ENCODE assay signal across 14 cellular contexts in genomic region chr21:42161401-42161956, GRCh38. TPM values are rescaled to one million over a fixed set of nuclear protein-coding genes. Genes with fewer than 3 reads are reported as not detected.
DNase-seq lines count a peak whose midpoint lies in the region; ATAC-seq and TF ChIP-seq lines count a peak whose summit lies in the region.
"Had no signal": no experiment of that assay in that cellular context is flagged by ENCODE, and none has a peak within 500 bp of the region (broad histone marks: within the 10 kb centered on the region; RNA-seq: fewer than 3 reads in every experiment).

No MANE protein-coding gene starts in this region.

- H3K9me3 Mint-ChIP-seq in T-helper 2 cell treated with Interferon-gamma antibody and Interleukin-4, amounts not matched to agents 5 μg/mL and 100 μg/mL, for 36 hours, result no peaks in the 10 kb centered on the region
- no peaks in the 10 kb centered on the region for H3K9me3 Mint-ChIP-seq in stimulated activated naive CD8-positive, alpha-beta T cell treated with anti-CD3 and anti-CD28 coated beads, Interleukin-15, amount 100 ng/mL, for 72 hours

- peak overlapping the region; percentile 9 for H3K4me3 Mint-ChIP-seq in T-helper 2 cell treated with Interferon-gamma antibody and Interleukin-4, amounts not matched to agents 5 μg/mL and 100 μg/mL, for 36 hours
- H3K4me3 Mint-ChIP-seq in stimulated activated naive CD8-positive, alpha-beta T cell treated with anti-CD3 and anti-CD28 coated beads, Interleukin-15, amount 100 ng/mL, for 72 hours, result peak overlapping the region; percentile 20 to 31

- H3K9me2 ChIP-seq in PC-3 (replicated peaks; ENCODE audit: low read length), result no peaks in the 10 kb centered on the region

- H3K4me3 ChIP-seq in iPS-20b (ENCODE audit: low read length) (no peak overlapping the region), PC-3 (ENCODE audit: low read length) (no peak overlapping the region)
- H3K4me3 ChIP-seq: testis had no signal

- H3K79me2 ChIP-seq in PC-3 (ENCODE audit: low read length), result no peaks in the 10 kb centered on the region
- H3K79me2 ChIP-seq: parathyroid adenoma had no signal

- H3K9ac ChIP-seq in iPS-20b (ENCODE audit: low read depth, low read length) (peak overlapping the region; percentile 39; the same call in 1 of the 2 replicates), PC-3 (ENCODE audit: low read length) (no peak overlapping the region)
- H3K9ac ChIP-seq: parathyroid adenoma had no signal

- no TSS peak for BruUV-seq in PC-3 (replicated peaks; lab: Mats Ljungman, UMichigan)

- peaks cover 30% of the 10 kb centered on the region for H3K4me1 Mint-ChIP-seq in T-helper 2 cell treated with Interferon-gamma antibody and Interleukin-4, amounts not matched to agents 5 μg/mL and 100 μg/mL, for 36 hours (ENCODE audit: low read depth)
- peaks cover 59% of the 10 kb centered on the region for H3K4me1 Mint-ChIP-seq in stimulated activated naive CD8-positive, alpha-beta T cell treated with anti-CD3 and anti-CD28 coated beads, Interleukin-15, amount 100 ng/mL, for 72 hours

- no peaks in the 10 kb centered on the region for H3K9me3 ChIP-seq in iPS-20b (ENCODE audit: insufficient read depth, low read depth, low read length)
- no peaks in the 10 kb centered on the region for H3K9me3 ChIP-seq in PC-3 (ENCODE audit: low read length)
- H3K9me3 ChIP-seq: testis had no signal

- H3K36me3 ChIP-seq in iPS-20b (ENCODE audit: insufficient read depth, low read depth, low read length) (no peaks in the 10 kb centered on the region), PC-3 (ENCODE audit: low read depth, low read length) (no peaks in the 10 kb centered on the region)

- no peaks in the 10 kb centered on the region for H3F3A ChIP-seq in PC-3 (ENCODE audit: low read length, unreplicated experiment)

- H3K4me1 ChIP-seq in iPS-20b (ENCODE audit: insufficient read depth, low read length) (no peaks in the 10 kb centered on the region), PC-3 (ENCODE audit: insufficient read depth, low read length) (no peaks in the 10 kb centered on the region)
- H3K4me1 ChIP-seq: parathyroid adenoma, testis had no signal

- no peak overlapping the region for H3K4me2 ChIP-seq in PC-3 (ENCODE audit: low read length)

- H3K27me3 ChIP-seq in iPS-20b (ENCODE audit: insufficient read depth, low read length), result no peaks in the 10 kb centered on the region
- H3K27me3 ChIP-seq in PC-3 (ENCODE audit: low read length), result no peaks in the 10 kb centered on the region
- H3K27me3 ChIP-seq: testis had no signal

- peak overlapping the region; percentile 23 for H3K27ac Mint-ChIP-seq in T-helper 2 cell treated with Interferon-gamma antibody and Interleukin-4, amounts not matched to agents 5 μg/mL and 100 μg/mL, for 36 hours
- peak overlapping the region; percentile 16 to 54 for H3K27ac Mint-ChIP-seq in stimulated activated naive CD8-positive, alpha-beta T cell treated with anti-CD3 and anti-CD28 coated beads, Interleukin-15, amount 100 ng/mL, for 72 hours

- peak; percentile 58 for DNase-seq in activated effector memory CD4-positive, alpha-beta T cell treated with anti-CD3 and anti-CD28 coated beads, Interleukin-2, amount 50 U/mL, for 16 hours
- no peak for DNase-seq in activated effector memory CD4-positive, alpha-beta T cell treated with Interleukin-2 at 50 U/mL for 16 hours
- no peak for DNase-seq in T-helper 2 cell treated with Interferon-gamma antibody and Interleukin-4, amounts not matched to agents 5 μg/mL and 100 μg/mL, for 36 hours (ENCODE audit: low spot score)
- DNase-seq in stimulated activated naive CD8-positive, alpha-beta T cell treated with anti-CD3 and anti-CD28 coated beads, Interleukin-15, amount 100 ng/mL, for 72 hours, result no peak
- no peak for DNase-seq in PC-3
- DNase-seq in NK-92 treated with Interleukin-12 subunit alpha and Interleukin-12 subunit beta, amount 100 ng/mL, for 24 hours (lab: John Stamatoyannopoulos, UW), result no peak
- no peak for DNase-seq in T1000 (lab: John Stamatoyannopoulos, UW)
- DNase-seq: DMS153, mammary epithelial cell, NCI-H1930, testis had no signal

- H3K36me3 Mint-ChIP-seq in T-helper 2 cell treated with Interferon-gamma antibody and Interleukin-4, amounts not matched to agents 5 μg/mL and 100 μg/mL, for 36 hours (ENCODE audit: low read depth), result no peaks in the 10 kb centered on the region

- peak; percentile 33 for ATAC-seq in stimulated activated naive CD8-positive, alpha-beta T cell treated with anti-CD3 and anti-CD28 coated beads, Interleukin-15, amount 100 ng/mL, for 72 hours
- ATAC-seq in PC-3, result no peak

- POLR2A ChIA-PET in PC-3 (lab: Charles Lee; ENCODE audit: unreplicated experiment), result no interaction called here

- no peak overlapping the region for H3K27ac ChIP-seq in iPS-20b (ENCODE audit: low read length)
- no peak overlapping the region for H3K27ac ChIP-seq in PC-3 (ENCODE audit: low read length)
- H3K27ac ChIP-seq: parathyroid adenoma, testis had no signal

- no peaks in the 10 kb centered on the region for H3K27me3 Mint-ChIP-seq in T-helper 2 cell treated with Interferon-gamma antibody and Interleukin-4, amounts not matched to agents 5 μg/mL and 100 μg/mL, for 36 hours (ENCODE audit: low read depth)
- peaks cover 6% of the 10 kb centered on the region for H3K27me3 Mint-ChIP-seq in stimulated activated naive CD8-positive, alpha-beta T cell treated with anti-CD3 and anti-CD28 coated beads, Interleukin-15, amount 100 ng/mL, for 72 hours

- intact Hi-C loops in PC-3 (cut with micrococcal nuclease), result no loop called here

- no peak for TF ChIP-seq CTCF in PC-3 (conservative IDR thresholded peaks at IDR 0.05; ENCODE audit: low read depth, low read length)

- no peak overlapping the region for H2AFZ ChIP-seq in PC-3 (ENCODE audit: low read length)
- H2AFZ ChIP-seq: parathyroid adenoma had no signal

- no peaks in the 10 kb centered on the region for H4K20me1 ChIP-seq in PC-3 (ENCODE audit: low read length)

- CTCF ChIA-PET in PC-3 (lab: Charles Lee), result no interaction called here

RNA-seq across cellular contexts. Expression of gene ABCG1, which starts 57.5 kb away (rescaled TPM):
- total RNA-seq in PC-3 (2014; rRNA removed), result 0.66 and 2.0 TPM in 2 replicates
- total RNA-seq: LHCN-M2 had no signal
